9 cellular contexts compared by ENCODE assay signal in genomic region chr19:3554254-3555083, GRCh38. TPM values are rescaled to one million over a fixed set of nuclear protein-coding genes. Genes with fewer than 3 reads are reported as not detected.
DNase-seq lines count a peak whose midpoint lies in the region; ATAC-seq and TF ChIP-seq lines count a peak whose summit lies in the region.
"Had no signal": no experiment of that assay in that cellular context is flagged by ENCODE, and none has a peak within 500 bp of the region (broad histone marks: within the 10 kb centered on the region; RNA-seq: fewer than 3 reads in every experiment).

No MANE protein-coding gene starts in this region.

- intact Hi-C loops in CD8-positive, alpha-beta T cell (cut with DNase I, micrococcal nuclease) = loop anchor here (1.0 to 5.0 kb wide), 4 partner anchors 9 to 848 kb away; partner anchors contain the start of genes APBA3 (in 1 of the 2), CHAF1A (in 1 of the 2), EEF2 (in 1 of the 2) and SH3GL1 (in 1 of the 2)

- H3K9me3 Mint-ChIP-seq in CD8-positive, alpha-beta T cell = no peaks in the 10 kb centered on the region
- H3K9me3 Mint-ChIP-seq in nephron = no peaks in the 10 kb centered on the region
- H3K9me3 Mint-ChIP-seq: GM23338 had no signal

- peaks cover 49% of the 10 kb centered on the region for H3K4me1 ChIP-seq in CD8-positive, alpha-beta T cell (ENCODE audit: insufficient read depth, low read length)
- peaks cover 43% of the 10 kb centered on the region for H3K4me1 ChIP-seq in OCI-LY1 (ENCODE audit: insufficient read depth, low read length, severe bottlenecking)

- peak overlapping the region; percentile 16; the same call in 1 of the 2 replicates for H3K9ac ChIP-seq in OCI-LY1 (ENCODE audit: low read length)

- no peaks in the 10 kb centered on the region for H4K20me1 ChIP-seq in OCI-LY1 (ENCODE audit: insufficient read depth, low read length)

- peak in 6 of 7 experiments; percentile 28 to 67 (median 47) for DNase-seq in CD8-positive, alpha-beta T cell
- DNase-seq in NCI-H446 (lab: John Stamatoyannopoulos, UW) = no peak
- DNase-seq in GM10248 (ENCODE audit: extremely low spot score) = no peak

- H3K9me3 ChIP-seq in CD8-positive, alpha-beta T cell (ENCODE audit: low read length) = no peaks in the 10 kb centered on the region
- H3K9me3 ChIP-seq in OCI-LY1 (ENCODE audit: low read length) = no peaks in the 10 kb centered on the region

- CTCF ChIA-PET in CD8-positive, alpha-beta T cell (lab: Charles Lee) = interaction anchor here (1.0 to 4.3 kb wide), 4 partner anchors 9 to 31 kb away, joined by 3 to 43 read pairs (median 11); partner anchors contain the start of gene GIPC3
- CTCF ChIA-PET in GM10248 (lab: Yijun Ruan, JAX) = interaction anchor here (1.0 to 7.4 kb wide), 2 partner anchors 9 to 54 kb away, joined by 3 to 68 read pairs; no protein-coding TSS in a partner anchor

- ATAC-seq in CD8-positive, alpha-beta T cell = peak; percentile 34
- ATAC-seq in HG03354 (IDR thresholded peaks at IDR 0.05; ENCODE audit: poor library complexity, severe bottlenecking, unreplicated experiment) (no peak), HG03097 (IDR thresholded peaks at IDR 0.05; ENCODE audit: low FRiP score, unreplicated experiment) (no peak)
- ATAC-seq: GM23338 had no signal

- H3K4me3 Mint-ChIP-seq in CD8-positive, alpha-beta T cell = peak overlapping the region; percentile 96
- H3K4me3 Mint-ChIP-seq in nephron = peak overlapping the region; percentile 75 to 96 (median 81)

- peak overlapping the region; percentile 52 for H3K4me2 ChIP-seq in OCI-LY1 (ENCODE audit: low read length)
- H3K4me2 ChIP-seq: GM23338 had no signal

- no peaks in the 10 kb centered on the region for H3K27me3 Mint-ChIP-seq in CD8-positive, alpha-beta T cell (ENCODE audit: low read depth)
- no peaks in the 10 kb centered on the region for H3K27me3 Mint-ChIP-seq in nephron (ENCODE audit: low read depth)

- no peaks in the 10 kb centered on the region for H3F3A ChIP-seq in OCI-LY1 (ENCODE audit: insufficient read depth, low read length)

- no peak for TF ChIP-seq CTCF in CD8-positive, alpha-beta T cell (IDR thresholded peaks at IDR 0.05)
- TF ChIP-seq CTCF in OCI-LY1 (IDR thresholded peaks at IDR 0.05; ENCODE audit: low read length) (no peak), nephron (IDR thresholded peaks at IDR 0.05; ENCODE audit: unreplicated experiment in 3 of 3) (no peak), GM10248 (IDR thresholded peaks at IDR 0.05; ENCODE audit: control extremely low read depth, extremely low read depth, low read depth, missing control alignments) (no peak)

- H3K27me3 ChIP-seq in CD8-positive, alpha-beta T cell (ENCODE audit: insufficient read depth, low read length) = no peaks in the 10 kb centered on the region
- H3K27me3 ChIP-seq in OCI-LY1 (ENCODE audit: insufficient read depth, low read length) = no peaks in the 10 kb centered on the region

- peaks cover 15% of the 10 kb centered on the region for H3K36me3 Mint-ChIP-seq in CD8-positive, alpha-beta T cell
- no peaks in the 10 kb centered on the region for H3K36me3 Mint-ChIP-seq in nephron (ENCODE audit: low read depth)

- H2AFZ ChIP-seq in OCI-LY1 (ENCODE audit: low read length) = no peak overlapping the region
- H2AFZ ChIP-seq: GM23338 had no signal

- H3K9me2 ChIP-seq in OCI-LY1 (ENCODE audit: low read depth, low read length) = no peaks in the 10 kb centered on the region

- peak overlapping the region; percentile 96 for H3K27ac Mint-ChIP-seq in CD8-positive, alpha-beta T cell
- peak overlapping the region in 2 of 3 experiments; percentile 58 to 59 for H3K27ac Mint-ChIP-seq in nephron
- H3K27ac Mint-ChIP-seq: GM23338 had no signal

- H3K36me3 ChIP-seq in CD8-positive, alpha-beta T cell (ENCODE audit: insufficient read depth, low read length) = no peaks in the 10 kb centered on the region
- peaks cover 9% of the 10 kb centered on the region; the same call in 1 of the 2 replicates for H3K36me3 ChIP-seq in OCI-LY1 (ENCODE audit: insufficient read depth, low read length)

- H3K4me3 ChIP-seq in CD8-positive, alpha-beta T cell (ENCODE audit: low read depth, low read length) = peak overlapping the region; percentile 21
- peak overlapping the region; percentile 23 for H3K4me3 ChIP-seq in OCI-LY1 (ENCODE audit: low read depth, low read length, poor library complexity, severe bottlenecking)
- H3K4me3 ChIP-seq: GM23338 had no signal

- POLR2A ChIA-PET in CD8-positive, alpha-beta T cell (lab: Charles Lee) = interaction anchor here (0.7 to 2.7 kb wide), 8 partner anchors 10 to 1407 kb away, joined by 3 to 9 read pairs (median 4); partner anchors contain the start of genes DOHH, PIP5K1C and TEKTIP1
- POLR2A ChIA-PET in GM10248 (lab: Yijun Ruan, JAX) = interaction anchor here (0.6 to 0.7 kb wide), 4 partner anchors 11 to 943 kb away, joined by 3 to 6 read pairs (median 4); no protein-coding TSS in a partner anchor

- H3K79me2 ChIP-seq in OCI-LY1 (ENCODE audit: insufficient read depth, low read length) = no peaks in the 10 kb centered on the region

- peak overlapping the region; percentile 41 for H3K27ac ChIP-seq in CD8-positive, alpha-beta T cell (ENCODE audit: low read depth, low read length)
- H3K27ac ChIP-seq in OCI-LY1 (ENCODE audit: low read depth, low read length, poor library complexity, severe bottlenecking) = peak overlapping the region; percentile 66
- H3K27ac ChIP-seq in angular gyrus (ENCODE audit: low read depth, low read length) = peak overlapping the region; percentile 29

- H3K4me1 Mint-ChIP-seq in CD8-positive, alpha-beta T cell (ENCODE audit: low read depth) = peaks cover 43% of the 10 kb centered on the region
- peaks cover 25% of the 10 kb centered on the region for H3K4me1 Mint-ChIP-seq in nephron

RNA-seq across cellular contexts. Expression of gene MFSD12, which starts 2.9 kb away (rescaled TPM):
- total RNA-seq in CD8-positive, alpha-beta T cell = 10 to 100 TPM; 42.3 to 42.7 TPM

RNA-seq across cellular contexts. Expression of gene TEKTIP1, which starts 15.5 kb away (rescaled TPM):
- total RNA-seq in CD8-positive, alpha-beta T cell = 1 to 10 TPM; 5.2 to 6.4 TPM
- total RNA-seq: GM23338 had no signal

RNA-seq across cellular contexts. Expression of gene HMG20B, which starts 18.3 kb away (rescaled TPM):
- total RNA-seq in CD8-positive, alpha-beta T cell = 10 to 100 TPM; 32.3 to 37.8 TPM

RNA-seq across cellular contexts. Expression of gene GIPC3, which starts 30.8 kb away (rescaled TPM):
- total RNA-seq in CD8-positive, alpha-beta T cell = under 1 TPM; 0.19 to 0.49 TPM

RNA-seq across cellular contexts. Expression of gene FZR1, which starts 48.4 kb away (rescaled TPM):
- 100 to 1,000 TPM; 130 to 142 TPM for total RNA-seq in CD8-positive, alpha-beta T cell

Comparison
In these comparisons a context has a peak if more than half of its experiments do, and no peak if none do; other contexts are left out.
1. DNase-seq: peak in CD8-positive, alpha-beta T cell (6 of 7); none in NCI-H446 (0 of 2) and GM10248 (single experiment).
2. Peak in every context shown above with its lines, with median percentiles within 50 percentile points of each other: H3K27ac ChIP-seq.